Comparison of ENCODE assay signal across 9 cellular contexts in genomic region chr20:49706548-49707517, GRCh38. TPM values are rescaled to one million over a fixed set of nuclear protein-coding genes. Genes with fewer than 3 reads are reported as not detected.
DNase-seq lines count a peak whose midpoint lies in the region; ATAC-seq lines count a peak whose summit lies in the region.
"Had no signal": no experiment of that assay in that cellular context is flagged by ENCODE, and none has a peak within 500 bp of the region (broad histone marks: within the 10 kb centered on the region; RNA-seq: fewer than 3 reads in every experiment).

No MANE protein-coding gene starts in this region.

- no peak overlapping the region for H3K4me3 Mint-ChIP-seq in activated CD4-positive, alpha-beta T cell treated with anti-CD3 and anti-CD28 coated beads, Interleukin-2, amount 10 ng/mL, durations not matched to agents 24 days and 14 days
- H3K4me3 Mint-ChIP-seq in central memory CD8-positive, alpha-beta T cell, result peak overlapping the region; percentile 31

- intact Hi-C loops in activated CD4-positive, alpha-beta T cell treated with anti-CD3 and anti-CD28 coated beads, Interleukin-2, amount 10 ng/mL, durations not matched to agents 24 days and 14 days (cut with micrococcal nuclease), result no loop called here

- H3K27ac Mint-ChIP-seq in activated CD4-positive, alpha-beta T cell treated with anti-CD3 and anti-CD28 coated beads, Interleukin-2, amount 10 ng/mL, durations not matched to agents 24 days and 14 days, result peak overlapping the region; percentile 11
- H3K27ac Mint-ChIP-seq in central memory CD8-positive, alpha-beta T cell (ENCODE audit: low read depth), result peak overlapping the region; percentile 91

- no peak for ATAC-seq in central memory CD8-positive, alpha-beta T cell (replicated peaks; ENCODE audit: extremely low read depth, poor library complexity, severe bottlenecking)
- no peak for ATAC-seq in GM19397 (IDR thresholded peaks at IDR 0.05; ENCODE audit: unreplicated experiment)
- no peak for ATAC-seq in HG02678 (IDR thresholded peaks at IDR 0.05; ENCODE audit: unreplicated experiment)

- H2BK5ac ChIP-seq in mesenchymal stem cell (ENCODE audit: low read depth, low read length, poor library complexity, severe bottlenecking), result no peak overlapping the region

- H3K9me3 ChIP-seq in mesenchymal stem cell (ENCODE audit: control insufficient read depth, low read length), result no peaks in the 10 kb centered on the region

- no peaks in the 10 kb centered on the region for H3K79me1 ChIP-seq in mesenchymal stem cell (replicated peaks; ENCODE audit: low read length, poor library complexity, severe bottlenecking)

- no peak overlapping the region for H2BK12ac ChIP-seq in mesenchymal stem cell (ENCODE audit: low read length in 2 of 2)

- H3K4me1 Mint-ChIP-seq in activated CD4-positive, alpha-beta T cell treated with anti-CD3 and anti-CD28 coated beads, Interleukin-2, amount 10 ng/mL, durations not matched to agents 24 days and 14 days, result peaks cover 36% of the 10 kb centered on the region
- peaks cover 53% of the 10 kb centered on the region for H3K4me1 Mint-ChIP-seq in central memory CD8-positive, alpha-beta T cell

- H3K23ac ChIP-seq in mesenchymal stem cell (ENCODE audit: low read length in 2 of 2), result no peak overlapping the region

- H3K14ac ChIP-seq in mesenchymal stem cell (ENCODE audit: low read length in 2 of 2), result no peak overlapping the region

- H2AFZ ChIP-seq in mesenchymal stem cell (ENCODE audit: low read depth, low read length), result no peak overlapping the region

- no peak overlapping the region for H2BK120ac ChIP-seq in mesenchymal stem cell (ENCODE audit: low read depth, low read length)

- peak overlapping the region; percentile 4 for H3K9ac ChIP-seq in mesenchymal stem cell (ENCODE audit: low read length)

- peaks cover 5% of the 10 kb centered on the region for H3K36me3 Mint-ChIP-seq in activated CD4-positive, alpha-beta T cell treated with anti-CD3 and anti-CD28 coated beads, Interleukin-2, amount 10 ng/mL, durations not matched to agents 24 days and 14 days (ENCODE audit: low read depth)
- H3K36me3 Mint-ChIP-seq in central memory CD8-positive, alpha-beta T cell (ENCODE audit: insufficient read depth), result peaks cover 9% of the 10 kb centered on the region

- H4K8ac ChIP-seq in mesenchymal stem cell (ENCODE audit: low read length), result no peak overlapping the region

- H4K91ac ChIP-seq in mesenchymal stem cell (ENCODE audit: low read length), result no peak overlapping the region

- H3K4ac ChIP-seq in mesenchymal stem cell (ENCODE audit: low read depth in 1 of 2, low read length in 2 of 2), result no peak overlapping the region

- WGBS in mesenchymal stem cell, result 85% methylated on average over 7 of the region's 9 CpGs

- no peak for DNase-seq in activated CD4-positive, alpha-beta T cell treated with anti-CD3 and anti-CD28 coated beads, Interleukin-2, amount 10 ng/mL, durations not matched to agents 24 days and 14 days
- DNase-seq in activated CD4-positive, alpha-beta T cell treated with anti-CD3 and anti-CD28 coated beads, Interleukin-2, amount 50 U/mL, for 4 hours, result no peak
- no peak for DNase-seq in central memory CD8-positive, alpha-beta T cell (ENCODE audit: low spot score in 2 of 2)
- DNase-seq in mesenchymal stem cell (no peak), NOMO-1 (lab: John Stamatoyannopoulos, UW; ENCODE audit: unreplicated experiment in 2 of 2) (no peak)
- DNase-seq: NCI-H187 treated with DMSO at 0.1 percent for 48 hours had no signal

- no peaks in the 10 kb centered on the region for H3K9me3 Mint-ChIP-seq in activated CD4-positive, alpha-beta T cell treated with anti-CD3 and anti-CD28 coated beads, Interleukin-2, amount 10 ng/mL, durations not matched to agents 24 days and 14 days
- H3K9me3 Mint-ChIP-seq in central memory CD8-positive, alpha-beta T cell, result no peaks in the 10 kb centered on the region

- H3K4me3 ChIP-seq in mesenchymal stem cell (ENCODE audit: insufficient read depth in 1 of 2, low read depth in 1 of 2, low read length in 2 of 2), result no peak overlapping the region

- peaks cover 0 to 4% of the 10 kb centered on the region in 2 experiments for H3K36me3 ChIP-seq in mesenchymal stem cell (ENCODE audit: control insufficient read depth in 1 of 2, insufficient read depth in 2 of 2, low read depth in 1 of 2, low read length in 2 of 2)

- no peaks in the 10 kb centered on the region for H3K27me3 ChIP-seq in mesenchymal stem cell (ENCODE audit: control insufficient read depth in 1 of 2, insufficient read depth in 1 of 2, low read length in 2 of 2)

- H3K27ac ChIP-seq in mesenchymal stem cell (ENCODE audit: low read length, poor library complexity, severe bottlenecking) (no peak overlapping the region), temporal lobe (ENCODE audit: low read depth, low read length) (peak overlapping the region; percentile 19)

- no peak overlapping the region for H2BK15ac ChIP-seq in mesenchymal stem cell (ENCODE audit: low read depth, poor library complexity, severe bottlenecking)

- H2AK5ac ChIP-seq in mesenchymal stem cell (ENCODE audit: low read length, severe bottlenecking), result no peak overlapping the region

- H3K4me2 ChIP-seq in mesenchymal stem cell (ENCODE audit: low read length, poor library complexity, severe bottlenecking), result no peak overlapping the region

- no peak overlapping the region for H3K18ac ChIP-seq in mesenchymal stem cell (ENCODE audit: low read depth in 1 of 2, low read length in 2 of 2)

- peaks cover 5% of the 10 kb centered on the region for H3K4me1 ChIP-seq in mesenchymal stem cell (ENCODE audit: control insufficient read depth, insufficient read depth, low read depth, low read length)

- H3K27me3 Mint-ChIP-seq in activated CD4-positive, alpha-beta T cell treated with anti-CD3 and anti-CD28 coated beads, Interleukin-2, amount 10 ng/mL, durations not matched to agents 24 days and 14 days, result no peaks in the 10 kb centered on the region
- no peaks in the 10 kb centered on the region for H3K27me3 Mint-ChIP-seq in central memory CD8-positive, alpha-beta T cell

RNA-seq across cellular contexts. Expression of gene B4GALT5, which starts 6.8 kb away (rescaled TPM):
- total RNA-seq in activated CD4-positive, alpha-beta T cell treated with anti-CD3 and anti-CD28 coated beads, Interleukin-2, amount 10 ng/mL, durations not matched to agents 24 days and 14 days, result 39.0 and 39.1 TPM in 2 replicates
- 31.5 TPM for polyA plus RNA-seq in mesenchymal stem cell (2013, experiment 1 of 2)
- polyA plus RNA-seq in mesenchymal stem cell (2013, experiment 2 of 2), result 32.4 TPM
- 61.5 TPM for total RNA-seq in temporal lobe
